Comparison of ENCODE assay signal across 28 cellular contexts in genomic region chr6:124682751-124683150, GRCh38.
"Had no signal": no experiment of that assay in that cellular context is flagged by ENCODE, and none has a peak within 500 bp of the region (broad histone marks: within the 10 kb centered on the region; RNA-seq: fewer than 3 reads in every experiment).

No MANE protein-coding gene starts in this region.

- ATAC-seq: left colon; left lung; lower lobe of right lung; naive thymus-derived CD8-positive, alpha-beta T cell; psoas muscle; right lobe of liver; stimulated activated naive B cell treated with anti-CD40 and anti-IgM and Interleukin-4, amounts not matched to agents 10 μg/mL and 1 μg/mL and 100 μg/mL, for 72 hours; stimulated activated naive CD8-positive, alpha-beta T cell treated with anti-CD3 and anti-CD28 coated beads, Interleukin-15, Interleukin-2, amounts not matched to agents 100 U/mL and 50 U/mL, for 24 hours had no signal

- H3K27ac Mint-ChIP-seq: naive thymus-derived CD8-positive, alpha-beta T cell; nephron; stimulated activated naive B cell treated with anti-CD40 and anti-IgM and Interleukin-4, amounts not matched to agents 10 μg/mL and 1 μg/mL and 100 μg/mL, for 72 hours; type B pancreatic cell had no signal

- H2AFZ ChIP-seq: parathyroid adenoma had no signal

- H3K9ac ChIP-seq: parathyroid adenoma had no signal

- H3K27ac ChIP-seq: left lung, lower lobe of right lung, neutrophil, parathyroid adenoma, psoas muscle, right atrium auricular region, right lobe of liver, stomach, thoracic aorta, tibial artery, uterus had no signal

- H3K9me3 ChIP-seq: neutrophil had no signal

- H3K4me3 ChIP-seq: left lung, lower lobe of right lung, psoas muscle, right atrium auricular region, right lobe of liver, smooth muscle cell, stomach, thoracic aorta, tibial artery, uterus had no signal

- H3K36me3 ChIP-seq: left lung, lower lobe of right lung, neutrophil, right atrium auricular region, right lobe of liver, stomach, thoracic aorta, uterus had no signal

- H3K27me3 Mint-ChIP-seq: naive thymus-derived CD8-positive, alpha-beta T cell; stimulated activated naive B cell treated with anti-CD40 and anti-IgM and Interleukin-4, amounts not matched to agents 10 μg/mL and 1 μg/mL and 100 μg/mL, for 72 hours; type B pancreatic cell had no signal

- H3K4me2 ChIP-seq: smooth muscle cell had no signal

- H3K27me3 ChIP-seq: left lung, neutrophil, right atrium auricular region, right lobe of liver, stomach, tibial artery, uterus had no signal

- H3K4me1 Mint-ChIP-seq: naive thymus-derived CD8-positive, alpha-beta T cell; nephron; stimulated activated naive B cell treated with anti-CD40 and anti-IgM and Interleukin-4, amounts not matched to agents 10 μg/mL and 1 μg/mL and 100 μg/mL, for 72 hours had no signal

- DNase-seq: hippocampal formation; kidney; left colon; left lung; lower lobe of right lung; mammary epithelial cell; mesenchymal stem cell; naive thymus-derived CD8-positive, alpha-beta T cell; occipital lobe; psoas muscle; right lobe of liver; stimulated activated CD4-positive, alpha-beta T cell treated with anti-CD3 and anti-CD28 coated beads, Interleukin-12 subunit alpha, Interleukin-12 subunit beta, amount 100 ng/mL, for 4 hours; stimulated activated CD4-positive, alpha-beta T cell treated with anti-CD3 and anti-CD28 coated beads, Interleukin-15, amount 100 ng/mL, for 24 hours; stimulated activated CD4-positive, alpha-beta T cell treated with anti-CD3 and anti-CD28 coated beads, Interleukin-2, amount 100 ng/mL, for 24 hours; stimulated activated CD4-positive, alpha-beta T cell treated with anti-CD3 and anti-CD28 coated beads, Interleukin-4, amount 100 ng/mL, for 1 hour; stimulated activated naive B cell treated with anti-CD40 and anti-IgM and Interleukin-4, amounts not matched to agents 10 μg/mL and 1 μg/mL and 100 μg/mL, for 72 hours; stimulated activated naive CD8-positive, alpha-beta T cell treated with anti-CD3 and anti-CD28 coated beads, Interleukin-15, Interleukin-2, amounts not matched to agents 100 U/mL and 50 U/mL, for 24 hours; stomach; tibial artery; uterus had no signal

- H3K36me3 Mint-ChIP-seq: stimulated activated naive B cell treated with anti-CD40 and anti-IgM and Interleukin-4, amounts not matched to agents 10 μg/mL and 1 μg/mL and 100 μg/mL, for 72 hours; type B pancreatic cell had no signal

- H3K79me2 ChIP-seq: parathyroid adenoma had no signal

- H3K4me3 Mint-ChIP-seq: naive thymus-derived CD8-positive, alpha-beta T cell; nephron; neural crest cell; stimulated activated naive B cell treated with anti-CD40 and anti-IgM and Interleukin-4, amounts not matched to agents 10 μg/mL and 1 μg/mL and 100 μg/mL, for 72 hours; type B pancreatic cell had no signal

- H3K4me1 ChIP-seq: left lung, lower lobe of right lung, parathyroid adenoma, psoas muscle, right atrium auricular region, right lobe of liver, stomach, tibial artery, uterus had no signal
